In genomic region chr2:7929276-7929675, GRCh38 we compare ENCODE assay signal across 12 cellular contexts.
"Had no signal": no experiment of that assay in that cellular context is flagged by ENCODE, and none has a peak within 500 bp of the region (broad histone marks: within the 10 kb centered on the region; RNA-seq: fewer than 3 reads in every experiment).

No MANE protein-coding gene starts in this region.

- ATAC-seq: foreskin keratinocyte, left cardiac atrium, lower lobe of right lung, natural killer cell, right cardiac atrium had no signal

- DNase-seq: dermis blood vessel endothelial cell; foreskin keratinocyte; kidney; left cardiac atrium; left ventricle myocardium inferior; lower lobe of right lung; natural killer cell; ovary; right cardiac atrium; small intestine; stimulated activated CD4-positive, alpha-beta T cell treated with anti-CD3 and anti-CD28 coated beads, Interleukin-2, amount 100 ng/mL, for 48 hours; stimulated activated naive CD4-positive, alpha-beta T cell treated with Interleukin-2 at 50 U/mL for 16 hours had no signal

- H3K27ac ChIP-seq: foreskin keratinocyte, left ventricle myocardium inferior, lower lobe of right lung, ovary had no signal
